Comparison of ENCODE assay signal across 3 cellular contexts in the genomic region with DNA sequence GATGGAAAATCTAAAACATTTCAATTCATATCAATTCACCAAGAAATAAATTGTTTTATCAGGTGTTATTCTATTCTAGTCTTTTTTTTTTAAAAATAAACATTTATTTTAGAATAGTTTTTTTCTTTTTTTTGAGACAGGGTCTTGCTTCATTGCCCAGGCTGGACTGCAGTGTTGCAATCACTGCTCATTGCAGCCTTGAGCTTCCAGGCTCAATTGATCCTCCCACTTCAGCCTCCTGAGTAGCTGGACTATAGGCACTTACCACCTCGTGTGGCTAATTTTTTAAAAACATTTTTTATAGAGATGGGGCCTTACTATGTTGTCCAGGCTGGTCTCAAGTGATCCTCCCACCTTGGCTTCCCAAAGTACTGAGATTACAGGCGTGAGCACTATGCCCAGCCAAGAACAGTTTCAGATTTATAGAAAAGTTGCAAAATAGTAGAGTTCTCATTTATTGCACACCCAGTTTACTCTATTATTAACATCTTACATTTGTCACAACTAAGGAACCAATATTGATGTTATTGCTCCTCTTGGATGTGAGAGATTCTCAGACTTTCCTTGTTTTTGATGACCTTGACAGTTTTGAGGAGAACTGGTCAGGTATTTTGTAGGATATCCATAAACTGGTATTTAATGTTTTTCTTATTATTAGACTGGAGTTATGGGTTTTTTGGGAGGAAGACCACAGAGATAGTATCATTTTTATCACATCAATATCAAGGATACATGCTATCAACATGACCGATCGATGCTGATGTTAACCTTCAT.
TF ChIP-seq lines count a peak whose summit lies in the region.

No MANE protein-coding gene starts in this region.

TF ChIP-seq in HepG2, 621 proteins besides CTCF, POLR2A, EP300 and RAD21:
- TF ChIP-seq, protein P1, sequence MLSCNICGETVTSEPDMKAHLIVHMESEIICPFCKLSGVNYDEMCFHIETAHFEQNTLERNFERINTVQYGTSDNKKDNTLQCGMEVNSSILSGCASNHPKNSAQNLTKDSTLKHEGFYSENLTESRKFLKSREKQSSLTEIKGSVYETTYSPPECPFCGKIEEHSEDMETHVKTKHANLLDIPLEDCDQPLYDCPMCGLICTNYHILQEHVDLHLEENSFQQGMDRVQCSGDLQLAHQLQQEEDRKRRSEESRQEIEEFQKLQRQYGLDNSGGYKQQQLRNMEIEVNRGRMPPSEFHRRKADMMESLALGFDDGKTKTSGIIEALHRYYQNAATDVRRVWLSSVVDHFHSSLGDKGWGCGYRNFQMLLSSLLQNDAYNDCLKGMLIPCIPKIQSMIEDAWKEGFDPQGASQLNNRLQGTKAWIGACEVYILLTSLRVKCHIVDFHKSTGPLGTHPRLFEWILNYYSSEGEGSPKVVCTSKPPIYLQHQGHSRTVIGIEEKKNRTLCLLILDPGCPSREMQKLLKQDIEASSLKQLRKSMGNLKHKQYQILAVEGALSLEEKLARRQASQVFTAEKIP (CRISPR knock-in tag; IDR thresholded peaks at IDR 0.05; ENCODE audit: borderline replicate concordance), result no peak
- TF ChIP-seq, protein P2, sequence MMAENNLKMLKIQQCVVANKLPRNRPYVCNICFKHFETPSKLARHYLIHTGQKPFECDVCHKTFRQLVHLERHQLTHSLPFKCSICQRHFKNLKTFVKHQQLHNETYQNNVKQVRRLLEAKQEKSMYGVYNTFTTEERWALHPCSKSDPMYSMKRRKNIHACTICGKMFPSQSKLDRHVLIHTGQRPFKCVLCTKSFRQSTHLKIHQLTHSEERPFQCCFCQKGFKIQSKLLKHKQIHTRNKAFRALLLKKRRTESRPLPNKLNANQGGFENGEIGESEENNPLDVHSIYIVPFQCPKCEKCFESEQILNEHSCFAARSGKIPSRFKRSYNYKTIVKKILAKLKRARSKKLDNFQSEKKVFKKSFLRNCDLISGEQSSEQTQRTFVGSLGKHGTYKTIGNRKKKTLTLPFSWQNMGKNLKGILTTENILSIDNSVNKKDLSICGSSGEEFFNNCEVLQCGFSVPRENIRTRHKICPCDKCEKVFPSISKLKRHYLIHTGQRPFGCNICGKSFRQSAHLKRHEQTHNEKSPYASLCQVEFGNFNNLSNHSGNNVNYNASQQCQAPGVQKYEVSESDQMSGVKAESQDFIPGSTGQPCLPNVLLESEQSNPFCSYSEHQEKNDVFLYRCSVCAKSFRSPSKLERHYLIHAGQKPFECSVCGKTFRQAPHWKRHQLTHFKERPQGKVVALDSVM (CRISPR knock-in tag; IDR thresholded peaks at IDR 0.05), result peak; percentile 66
- TF ChIP-seq MAFF (IDR thresholded peaks at IDR 0.05; ENCODE audit: low read depth, low read length) (peak; percentile 87), CEBPG (CRISPR knock-in tag; IDR thresholded peaks at IDR 0.05) (0 out of 2 replicates have a peak, but pooled peaks have one; percentile 28), ZNF337 (CRISPR knock-in tag; IDR thresholded peaks at IDR 0.05; ENCODE audit: borderline replicate concordance, low read depth) (no peak), ZNF121 (CRISPR knock-in tag; IDR thresholded peaks at IDR 0.05) (peak; percentile 86), CEBPB (IDR thresholded peaks at IDR 0.05; ENCODE audit: borderline replicate concordance, low read depth, low read length) (peak; percentile 58), REPIN1 (CRISPR knock-in tag; IDR thresholded peaks at IDR 0.05; ENCODE audit: borderline replicate concordance, low read depth) (no peak), MAFK (conservative IDR thresholded peaks at IDR 0.05 in 1 of 2, IDR thresholded peaks at IDR 0.05 in 1 of 2; ENCODE audit: low read length in 2 of 2) (peak; percentile 91 to 92)

TF ChIP-seq in IMR-90, 13 proteins besides CTCF, POLR2A, EP300 and RAD21:
- TF ChIP-seq RCOR1 (IDR thresholded peaks at IDR 0.05; ENCODE audit: insufficient replicate concordance, low read length) (no peak), MAFK (IDR thresholded peaks at IDR 0.05; ENCODE audit: low read depth, low read length) (peak; percentile 64)

TF ChIP-seq in K562, 482 proteins besides CTCF, POLR2A, EP300 and RAD21:
- TF ChIP-seq GATAD2A (IDR thresholded peaks at IDR 0.05) (no peak), L3MBTL2 (IDR thresholded peaks at IDR 0.05) (no peak), ZNF717 (CRISPR knock-in tag; IDR thresholded peaks at IDR 0.05) (no peak), HIVEP1 (CRISPR knock-in tag; IDR thresholded peaks at IDR 0.05) (no peak), ZNF316 (IDR thresholded peaks at IDR 0.05) (peak; percentile 38; the same call in 1 of the 2 replicates), ZNF121 (CRISPR knock-in tag; conservative IDR thresholded peaks at IDR 0.05) (peak; percentile 48; the same call in 1 of the 2 replicates)
TF ChIP-seq in K562: peak in this region for 2.
